20 cellular contexts compared by ENCODE assay signal in the genomic region with DNA sequence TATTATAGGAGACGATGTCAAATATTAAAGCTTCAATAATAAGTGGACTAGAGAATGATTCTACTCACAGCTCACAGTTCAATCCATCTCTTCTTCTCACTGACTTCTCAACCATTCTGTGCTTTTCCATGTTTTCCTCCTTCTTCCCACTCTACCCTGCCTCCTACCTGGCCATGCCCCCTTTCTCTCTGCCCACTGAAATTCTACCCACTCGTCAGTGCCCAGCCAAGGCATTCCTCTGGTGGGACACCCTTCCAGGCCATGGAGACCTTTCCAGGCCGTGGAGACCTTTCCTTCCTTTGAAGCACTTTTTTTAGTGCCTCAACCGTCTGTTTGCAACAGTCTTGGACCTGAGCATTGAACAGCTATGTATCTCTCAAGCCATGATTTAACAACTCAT. TPM values are rescaled to one million over a fixed set of nuclear protein-coding genes. Genes with fewer than 3 reads are reported as not detected.
DNase-seq lines count a peak whose midpoint lies in the region; ATAC-seq and TF ChIP-seq lines count a peak whose summit lies in the region.
"Had no signal": no experiment of that assay in that cellular context is flagged by ENCODE, and none has a peak within 500 bp of the region (broad histone marks: within the 10 kb centered on the region; RNA-seq: fewer than 3 reads in every experiment).

No MANE protein-coding gene starts in this region.

- peak overlapping the region; percentile 60 for H3K27ac ChIP-seq in WERI-Rb-1
- H3K27ac ChIP-seq: body of pancreas, tibial artery had no signal

- H3K27me3 Mint-ChIP-seq in natural killer cell (ENCODE audit: low read depth in 2 of 2) (peaks cover 0 to 7% of the 10 kb centered on the region in 2 donors), memory B cell (no peaks in the 10 kb centered on the region)
- H3K27me3 Mint-ChIP-seq in natural killer cell treated with Interleukin-12 subunit alpha and Interleukin-12 subunit beta and Interleukin-15 and Interleukin-18, amount 100 ng/mL, for 72 hours: peaks cover 15 to 38% of the 10 kb centered on the region in 2 donors

- no peak overlapping the region for H3K4me3 ChIP-seq in WERI-Rb-1 (ENCODE audit: low read depth, low read length)
- H3K4me3 ChIP-seq: body of pancreas, tibial artery had no signal

- H3K4me1 Mint-ChIP-seq in natural killer cell (peaks cover 17 to 18% of the 10 kb centered on the region in 2 donors), memory B cell (peaks cover 39% of the 10 kb centered on the region)
- H3K4me1 Mint-ChIP-seq in natural killer cell treated with Interleukin-12 subunit alpha and Interleukin-12 subunit beta and Interleukin-15 and Interleukin-18, amount 100 ng/mL, for 72 hours (ENCODE audit: low read depth in 2 of 2): peaks cover 14% of the 10 kb centered on the region in 2 donors

- no peak for ATAC-seq in natural killer cell
- no peak for ATAC-seq in natural killer cell treated with Interleukin-12 subunit alpha and Interleukin-12 subunit beta and Interleukin-15 and Interleukin-18, amount 100 ng/mL, for 72 hours
- ATAC-seq in memory B cell (ENCODE audit: low read depth): no peak
- ATAC-seq in SK-N-SH treated with all-trans-retinoic acid at 6 μM for 48 hours: no peak
- ATAC-seq: body of pancreas; PC-3; stimulated activated effector memory CD8-positive, alpha-beta T cell treated with anti-CD3 and anti-CD28 coated beads, Interleukin-12 subunit alpha, Interleukin-12 subunit beta, amount 100 ng/mL, for 72 hours had no signal

- intact Hi-C loops in natural killer cell (cut with micrococcal nuclease): no loop called here

- H3K36me3 Mint-ChIP-seq in natural killer cell (no peaks in the 10 kb centered on the region), memory B cell (peaks cover 15% of the 10 kb centered on the region)
- no peaks in the 10 kb centered on the region for H3K36me3 Mint-ChIP-seq in natural killer cell treated with Interleukin-12 subunit alpha and Interleukin-12 subunit beta and Interleukin-15 and Interleukin-18, amount 100 ng/mL, for 72 hours

- TF ChIP-seq CTCF in natural killer cell (IDR thresholded peaks at IDR 0.05) (no peak), WERI-Rb-1 (IDR thresholded peaks at IDR 0.05; ENCODE audit: low read depth, low read length) (no peak)

- H3K9me3 Mint-ChIP-seq in natural killer cell: no peaks in the 10 kb centered on the region
- H3K9me3 Mint-ChIP-seq in natural killer cell treated with Interleukin-12 subunit alpha and Interleukin-12 subunit beta and Interleukin-15 and Interleukin-18, amount 100 ng/mL, for 72 hours: no peaks in the 10 kb centered on the region
- H3K9me3 Mint-ChIP-seq in memory B cell: peaks cover 3% of the 10 kb centered on the region
- H3K9me3 Mint-ChIP-seq: H9; stimulated activated effector memory CD8-positive, alpha-beta T cell treated with anti-CD3 and anti-CD28 coated beads, Interleukin-12 subunit alpha, Interleukin-12 subunit beta, amount 100 ng/mL, for 72 hours had no signal

- H3K27ac Mint-ChIP-seq in natural killer cell (peak overlapping the region; percentile 23 to 51), memory B cell (peak overlapping the region; percentile 45)
- peak overlapping the region in 1 of 2 donors; percentile 10 for H3K27ac Mint-ChIP-seq in natural killer cell treated with Interleukin-12 subunit alpha and Interleukin-12 subunit beta and Interleukin-15 and Interleukin-18, amount 100 ng/mL, for 72 hours
- H3K27ac Mint-ChIP-seq: H9; nephron progenitor cell; stimulated activated effector memory CD8-positive, alpha-beta T cell treated with anti-CD3 and anti-CD28 coated beads, Interleukin-12 subunit alpha, Interleukin-12 subunit beta, amount 100 ng/mL, for 72 hours had no signal

- H3K9me3 ChIP-seq in WERI-Rb-1 (ENCODE audit: severe bottlenecking): no peaks in the 10 kb centered on the region
- H3K9me3 ChIP-seq: body of pancreas, tibial artery had no signal

- no peaks in the 10 kb centered on the region for H3K27me3 ChIP-seq in WERI-Rb-1 (ENCODE audit: insufficient read depth, low read depth, severe bottlenecking)
- H3K27me3 ChIP-seq: body of pancreas, tibial artery had no signal

- DNase-seq in natural killer cell (no peak), WERI-Rb-1 (no peak), memory B cell (ENCODE audit: low spot score in 2 of 2) (no peak), kidney tubule cell (ENCODE audit: low spot score) (no peak), SKM-1 (lab: John Stamatoyannopoulos, UW; ENCODE audit: unreplicated experiment) (no peak)
- DNase-seq in natural killer cell treated with Interleukin-12 subunit alpha and Interleukin-12 subunit beta and Interleukin-15 and Interleukin-18, amount 100 ng/mL, for 72 hours (ENCODE audit: low spot score): no peak
- DNase-seq: body of pancreas, COR-L47, DMS79 treated with DMSO at 0.1 percent for 48 hours, H9, MV-4-11, NCI-H187 treated with DMSO at 0.1 percent for 48 hours, NCI-H226, NCI-H774, nephron progenitor cell, PC-3, SHP77 treated with DMSO at 0.1 percent for 48 hours, tibial artery had no signal

- peak overlapping the region; percentile 47 for H3K4me3 Mint-ChIP-seq in natural killer cell
- no peak overlapping the region for H3K4me3 Mint-ChIP-seq in natural killer cell treated with Interleukin-12 subunit alpha and Interleukin-12 subunit beta and Interleukin-15 and Interleukin-18, amount 100 ng/mL, for 72 hours
- H3K4me3 Mint-ChIP-seq in memory B cell: no peak overlapping the region
- H3K4me3 Mint-ChIP-seq: H9; nephron progenitor cell; stimulated activated effector memory CD8-positive, alpha-beta T cell treated with anti-CD3 and anti-CD28 coated beads, Interleukin-12 subunit alpha, Interleukin-12 subunit beta, amount 100 ng/mL, for 72 hours had no signal

- no peaks in the 10 kb centered on the region for H3K36me3 ChIP-seq in WERI-Rb-1
- H3K36me3 ChIP-seq: tibial artery had no signal

TF ChIP-seq in SK-N-SH treated with all-trans-retinoic acid at 6 μM for 48 hours, 23 proteins besides CTCF, POLR2A, EP300 and RAD21 (continues in another document):
- TF ChIP-seq ZFP3 (CRISPR knock-in tag; IDR thresholded peaks at IDR 0.05): no peak
- TF ChIP-seq, protein P1, sequence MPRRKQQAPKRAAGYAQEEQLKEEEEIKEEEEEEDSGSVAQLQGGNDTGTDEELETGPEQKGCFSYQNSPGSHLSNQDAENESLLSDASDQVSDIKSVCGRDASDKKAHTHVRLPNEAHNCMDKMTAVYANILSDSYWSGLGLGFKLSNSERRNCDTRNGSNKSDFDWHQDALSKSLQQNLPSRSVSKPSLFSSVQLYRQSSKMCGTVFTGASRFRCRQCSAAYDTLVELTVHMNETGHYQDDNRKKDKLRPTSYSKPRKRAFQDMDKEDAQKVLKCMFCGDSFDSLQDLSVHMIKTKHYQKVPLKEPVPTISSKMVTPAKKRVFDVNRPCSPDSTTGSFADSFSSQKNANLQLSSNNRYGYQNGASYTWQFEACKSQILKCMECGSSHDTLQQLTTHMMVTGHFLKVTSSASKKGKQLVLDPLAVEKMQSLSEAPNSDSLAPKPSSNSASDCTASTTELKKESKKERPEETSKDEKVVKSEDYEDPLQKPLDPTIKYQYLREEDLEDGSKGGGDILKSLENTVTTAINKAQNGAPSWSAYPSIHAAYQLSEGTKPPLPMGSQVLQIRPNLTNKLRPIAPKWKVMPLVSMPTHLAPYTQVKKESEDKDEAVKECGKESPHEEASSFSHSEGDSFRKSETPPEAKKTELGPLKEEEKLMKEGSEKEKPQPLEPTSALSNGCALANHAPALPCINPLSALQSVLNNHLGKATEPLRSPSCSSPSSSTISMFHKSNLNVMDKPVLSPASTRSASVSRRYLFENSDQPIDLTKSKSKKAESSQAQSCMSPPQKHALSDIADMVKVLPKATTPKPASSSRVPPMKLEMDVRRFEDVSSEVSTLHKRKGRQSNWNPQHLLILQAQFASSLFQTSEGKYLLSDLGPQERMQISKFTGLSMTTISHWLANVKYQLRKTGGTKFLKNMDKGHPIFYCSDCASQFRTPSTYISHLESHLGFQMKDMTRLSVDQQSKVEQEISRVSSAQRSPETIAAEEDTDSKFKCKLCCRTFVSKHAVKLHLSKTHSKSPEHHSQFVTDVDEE (CRISPR knock-in tag; IDR thresholded peaks at IDR 0.05): no peak
- no peak for TF ChIP-seq ZFP30 (CRISPR knock-in tag; IDR thresholded peaks at IDR 0.05)
- TF ChIP-seq ESRRG (CRISPR knock-in tag; IDR thresholded peaks at IDR 0.05): no peak
- no peak for TF ChIP-seq PPARA (CRISPR knock-in tag; IDR thresholded peaks at IDR 0.05; ENCODE audit: borderline replicate concordance)
- no peak for TF ChIP-seq TCF4 (CRISPR knock-in tag; IDR thresholded peaks at IDR 0.05; ENCODE audit: borderline replicate concordance)
- no peak for TF ChIP-seq BACH2 (CRISPR knock-in tag; IDR thresholded peaks at IDR 0.05; ENCODE audit: borderline replicate concordance)
- TF ChIP-seq ZC3H10 (CRISPR knock-in tag; IDR thresholded peaks at IDR 0.05): no peak
- TF ChIP-seq TOX (CRISPR knock-in tag; IDR thresholded peaks at IDR 0.05; ENCODE audit: borderline replicate concordance): no peak
- no peak for TF ChIP-seq GLIS3 (CRISPR knock-in tag; IDR thresholded peaks at IDR 0.05)
- TF ChIP-seq, protein P2, sequence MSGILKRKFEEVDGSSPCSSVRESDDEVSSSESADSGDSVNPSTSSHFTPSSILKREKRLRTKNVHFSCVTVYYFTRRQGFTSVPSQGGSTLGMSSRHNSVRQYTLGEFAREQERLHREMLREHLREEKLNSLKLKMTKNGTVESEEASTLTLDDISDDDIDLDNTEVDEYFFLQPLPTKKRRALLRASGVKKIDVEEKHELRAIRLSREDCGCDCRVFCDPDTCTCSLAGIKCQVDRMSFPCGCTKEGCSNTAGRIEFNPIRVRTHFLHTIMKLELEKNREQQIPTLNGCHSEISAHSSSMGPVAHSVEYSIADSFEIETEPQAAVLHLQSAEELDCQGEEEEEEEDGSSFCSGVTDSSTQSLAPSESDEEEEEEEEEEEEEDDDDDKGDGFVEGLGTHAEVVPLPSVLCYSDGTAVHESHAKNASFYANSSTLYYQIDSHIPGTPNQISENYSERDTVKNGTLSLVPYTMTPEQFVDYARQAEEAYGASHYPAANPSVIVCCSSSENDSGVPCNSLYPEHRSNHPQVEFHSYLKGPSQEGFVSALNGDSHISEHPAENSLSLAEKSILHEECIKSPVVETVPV (CRISPR knock-in tag; IDR thresholded peaks at IDR 0.05): no peak
- no peak for TF ChIP-seq CSDC2 (CRISPR knock-in tag; IDR thresholded peaks at IDR 0.05)
- TF ChIP-seq ZNF70 (CRISPR knock-in tag; IDR thresholded peaks at IDR 0.05): no peak
- no peak for TF ChIP-seq ZNF565 (CRISPR knock-in tag; conservative IDR thresholded peaks at IDR 0.05; ENCODE audit: low read depth)

RNA-seq across cellular contexts. Expression of a gene that starts 18.5 kb away (rescaled TPM):
- 10 to 100 TPM; 32.1 to 37.8 (median 32.7) TPM for total RNA-seq in natural killer cell
- 1 to 10 TPM; 3.1 to 5.8 TPM for total RNA-seq in natural killer cell treated with Interleukin-12 subunit alpha and Interleukin-12 subunit beta and Interleukin-15 and Interleukin-18, amount 100 ng/mL, for 72 hours

Comparison
In these comparisons a context has a peak if more than half of its experiments do, and no peak if none do; other contexts are left out.
1. RNA of a gene that starts 18.5 kb away (total RNA-seq): 32.1 to 37.8 TPM in natural killer cell; 3.1 to 5.8 TPM in natural killer cell treated with Interleukin-12 subunit alpha and Interleukin-12 subunit beta and Interleukin-15 and Interleukin-18, amount 100 ng/mL, for 72 hours; every median in the first group is over 4 times any median in the second.